In genomic region chr2:39772086-39772811, GRCh38 we compare ENCODE assay signal across 11 cellular contexts. TPM values are rescaled to one million over a fixed set of nuclear protein-coding genes. Genes with fewer than 3 reads are reported as not detected.
DNase-seq lines count a peak whose midpoint lies in the region; ATAC-seq and TF ChIP-seq lines count a peak whose summit lies in the region.
"Had no signal": no experiment of that assay in that cellular context is flagged by ENCODE, and none has a peak within 500 bp of the region (broad histone marks: within the 10 kb centered on the region; RNA-seq: fewer than 3 reads in every experiment).

No MANE protein-coding gene starts in this region.

- H3K27ac Mint-ChIP-seq in activated CD8-positive, alpha-beta T cell treated with anti-CD3 and anti-CD28 coated beads, Interleukin-2, amount 10 ng/mL, durations not matched to agents 7 days and 5 days, result peak overlapping the region; percentile 5
- H3K27ac Mint-ChIP-seq: CD4-positive, alpha-beta T cell had no signal

- H3K9me3 Mint-ChIP-seq in activated CD8-positive, alpha-beta T cell treated with anti-CD3 and anti-CD28 coated beads, Interleukin-2, amount 10 ng/mL, durations not matched to agents 7 days and 5 days (ENCODE audit: insufficient read depth), result peaks cover 3% of the 10 kb centered on the region
- H3K9me3 Mint-ChIP-seq: CD4-positive, alpha-beta T cell had no signal

- no peak for TF ChIP-seq POLR2A in heart left ventricle (IDR thresholded peaks at IDR 0.05)

- H3K27me3 ChIP-seq in heart left ventricle (no peaks in the 10 kb centered on the region), left ventricle myocardium inferior (ENCODE audit: low read depth) (no peaks in the 10 kb centered on the region)

- ATAC-seq in heart left ventricle (peak in 3 of 4 donors; percentile 11 to 34 (median 28)), GM19463 (IDR thresholded peaks at IDR 0.05; ENCODE audit: unreplicated experiment) (no peak)
- no peak for ATAC-seq in activated CD8-positive, alpha-beta T cell treated with anti-CD3 and anti-CD28 coated beads, Interleukin-2, amount 10 ng/mL, durations not matched to agents 7 days and 5 days

- H3K4me3 ChIP-seq in heart left ventricle (no peak overlapping the region), left ventricle myocardium inferior (no peak overlapping the region), fibroblast of pulmonary artery (replicated peaks; ENCODE audit: low read depth, low read length) (no peak overlapping the region)

- no peak for TF ChIP-seq CTCF in heart left ventricle (IDR thresholded peaks at IDR 0.05)
- no peak for TF ChIP-seq CTCF in left ventricle myocardium inferior (IDR thresholded peaks at IDR 0.05; ENCODE audit: borderline replicate concordance)
- no peak for TF ChIP-seq CTCF in fibroblast of pulmonary artery (IDR thresholded peaks at IDR 0.05; ENCODE audit: low read length, missing control alignments)
- TF ChIP-seq CTCF in GM10248 (IDR thresholded peaks at IDR 0.05; ENCODE audit: control extremely low read depth, extremely low read depth, low read depth, missing control alignments), result no peak

- DNase-seq in heart left ventricle (no peak), left ventricle myocardium inferior (no peak), fibroblast of pulmonary artery (ENCODE audit: low read depth) (peak; percentile 59), inferior parietal cortex (ENCODE audit: extremely low spot score) (no peak), NCI-H2227 (lab: John Stamatoyannopoulos, UW; ENCODE audit: unreplicated experiment) (no peak), GM10248 (ENCODE audit: extremely low spot score) (no peak)
- no peak for DNase-seq in activated CD8-positive, alpha-beta T cell treated with anti-CD3 and anti-CD28 coated beads, Interleukin-2, amount 10 ng/mL, durations not matched to agents 7 days and 5 days
- DNase-seq: activated CD4-positive, alpha-beta T cell treated with anti-CD3 and anti-CD28 coated beads for 4 hours; CD4-positive, alpha-beta T cell; NCI-H1417 had no signal

- no peaks in the 10 kb centered on the region for H3K27me3 Mint-ChIP-seq in activated CD8-positive, alpha-beta T cell treated with anti-CD3 and anti-CD28 coated beads, Interleukin-2, amount 10 ng/mL, durations not matched to agents 7 days and 5 days (ENCODE audit: low read depth)
- H3K27me3 Mint-ChIP-seq: CD4-positive, alpha-beta T cell had no signal

- H3K27ac ChIP-seq in heart left ventricle (peak overlapping the region in 1 of 12 donors; percentile 27), left ventricle myocardium inferior (replicated peaks) (no peak overlapping the region)

- peaks cover 0 to 7% (median 0%) of the 10 kb centered on the region in 12 donors for H3K9me3 ChIP-seq in heart left ventricle
- H3K9me3 ChIP-seq in left ventricle myocardium inferior (replicated peaks), result no peaks in the 10 kb centered on the region

- 93 to 96% (median 94%) methylated on average over 3 of the region's 3 CpGs for WGBS in heart left ventricle, 4 donors

- peaks cover 33% of the 10 kb centered on the region for H3K4me1 Mint-ChIP-seq in activated CD8-positive, alpha-beta T cell treated with anti-CD3 and anti-CD28 coated beads, Interleukin-2, amount 10 ng/mL, durations not matched to agents 7 days and 5 days (ENCODE audit: low read depth)

- intact Hi-C loops in heart left ventricle (cut with DNase I) (no loop called here), left ventricle myocardium inferior (cut with micrococcal nuclease) (no loop called here)

- no peak overlapping the region for H3K4me3 Mint-ChIP-seq in activated CD8-positive, alpha-beta T cell treated with anti-CD3 and anti-CD28 coated beads, Interleukin-2, amount 10 ng/mL, durations not matched to agents 7 days and 5 days
- H3K4me3 Mint-ChIP-seq: CD4-positive, alpha-beta T cell had no signal

- POLR2A ChIA-PET in activated CD8-positive, alpha-beta T cell treated with anti-CD3 and anti-CD28 coated beads, Interleukin-2, amount 10 ng/mL, durations not matched to agents 7 days and 5 days (lab: Charles Lee), result no interaction called here
- POLR2A ChIA-PET in GM10248 (lab: Yijun Ruan, JAX), result no interaction called here

- peaks cover 0 to 67% (median 26%) of the 10 kb centered on the region in 12 donors for H3K4me1 ChIP-seq in heart left ventricle
- H3K4me1 ChIP-seq in left ventricle myocardium inferior, result peaks cover 62% of the 10 kb centered on the region

- H3K36me3 ChIP-seq in heart left ventricle (peaks cover 0 to 33% (median 22%) of the 10 kb centered on the region in 9 donors), left ventricle myocardium inferior (peaks cover 18% of the 10 kb centered on the region)

- peaks cover 41% of the 10 kb centered on the region for H3K36me3 Mint-ChIP-seq in activated CD8-positive, alpha-beta T cell treated with anti-CD3 and anti-CD28 coated beads, Interleukin-2, amount 10 ng/mL, durations not matched to agents 7 days and 5 days (ENCODE audit: low read depth)

- CTCF ChIA-PET in activated CD8-positive, alpha-beta T cell treated with anti-CD3 and anti-CD28 coated beads, Interleukin-2, amount 10 ng/mL, durations not matched to agents 7 days and 5 days (lab: Charles Lee), result interaction anchor here (1.7 kb wide), 1 partner anchor 42 kb away, joined by 6 read pairs; no protein-coding TSS in a partner anchor
- CTCF ChIA-PET in GM10248 (lab: Yijun Ruan, JAX), result interaction anchor here (1.1 to 1.3 kb wide), 3 partner anchors 16 to 41 kb away, joined by 3 to 4 read pairs (median 3); no protein-coding TSS in a partner anchor

RNA-seq across cellular contexts. Expression of gene THUMPD2, which starts 6.8 kb away (rescaled TPM):
- total RNA-seq in heart left ventricle (1 to 10 TPM; 3.6 to 6.2 (median 5.3) TPM), left ventricle myocardium inferior (5.9 TPM)
- polyA plus RNA-seq in heart left ventricle, result 1 to 10 TPM; 5.2 to 5.9 TPM
- 10 to 100 TPM; 11.1 to 11.4 TPM for total RNA-seq in activated CD8-positive, alpha-beta T cell treated with anti-CD3 and anti-CD28 coated beads, Interleukin-2, amount 10 ng/mL, durations not matched to agents 7 days and 5 days

Comparison
In these comparisons a context has a peak if more than half of its experiments do, and no peak if none do; other contexts are left out.
1. ATAC-seq: peak in heart left ventricle (3 of 4); none in activated CD8-positive, alpha-beta T cell treated with anti-CD3 and anti-CD28 coated beads, Interleukin-2, amount 10 ng/mL, durations not matched to agents 7 days and 5 days (single experiment) and GM19463 (single experiment).